In the genomic region with DNA sequence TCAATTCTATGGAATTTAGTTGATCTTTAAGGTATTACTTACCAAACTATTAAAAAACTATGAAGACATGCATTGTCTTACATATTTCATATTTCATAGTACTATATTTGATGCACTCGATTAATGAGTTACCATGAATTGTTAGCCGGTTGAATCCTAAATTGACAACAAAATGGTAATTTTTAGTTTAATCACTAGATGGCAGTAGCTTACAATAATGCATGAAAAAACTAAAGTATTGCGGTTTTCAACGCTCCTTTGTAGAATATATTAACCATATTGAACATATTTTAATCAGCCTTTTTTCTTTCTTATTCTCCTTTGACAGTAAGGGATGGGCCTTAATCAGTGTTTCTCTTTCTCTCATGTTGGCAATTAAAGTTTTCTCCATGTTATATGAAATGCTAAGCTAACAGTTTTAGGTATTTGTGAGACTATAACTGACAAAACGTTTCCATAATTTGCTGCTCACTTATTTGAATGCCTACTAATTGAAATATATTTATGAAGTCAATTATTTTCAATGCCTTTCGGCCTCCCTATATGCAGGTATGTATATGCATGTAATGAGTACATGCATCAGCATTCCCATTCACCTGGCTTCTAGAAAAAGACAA, we compare ENCODE assay signal across 8 cellular contexts. TPM values are rescaled to one million over a fixed set of nuclear protein-coding genes. Genes with fewer than 3 reads are reported as not detected.
DNase-seq lines count a peak whose midpoint lies in the region; ATAC-seq and TF ChIP-seq lines count a peak whose summit lies in the region.

No MANE protein-coding gene starts in this region.

- CTCF ChIA-PET in activated naive CD4-positive, alpha-beta T cell treated with anti-CD3 and anti-CD28 coated beads, Interleukin-2, amount 10 ng/mL, durations not matched to agents 7 days and 5 days (lab: Charles Lee): interaction anchor here (0.6 to 2.2 kb wide), 7 partner anchors 36 to 661 kb away, joined by 3 to 7 read pairs (median 3); no protein-coding TSS in a partner anchor

- peak; percentile 12 for DNase-seq in NCI-H2029 treated with DMSO at 0.1 percent for 48 hours (lab: John Stamatoyannopoulos, UW)
- no peak for DNase-seq in NCI-H2029 (lab: John Stamatoyannopoulos, UW)
- no peak for DNase-seq in HFF-Myc (ENCODE audit: extremely low read depth, low read depth)
- peak; percentile 72 for DNase-seq in NCI-H2227 (lab: John Stamatoyannopoulos, UW; ENCODE audit: unreplicated experiment)
- DNase-seq in astrocyte of the spinal cord (ENCODE audit: low read depth, low spot score): peak; percentile 50
- no peak for DNase-seq in left colon
- DNase-seq in anterior cingulate cortex (lab: John Stamatoyannopoulos, UW): no peak
- no peak for DNase-seq in activated naive CD4-positive, alpha-beta T cell treated with anti-CD3 and anti-CD28 coated beads, Interleukin-2, amount 10 ng/mL, durations not matched to agents 7 days and 5 days

- peaks cover 4% of the 10 kb centered on the region for H3K27me3 Mint-ChIP-seq in activated naive CD4-positive, alpha-beta T cell treated with anti-CD3 and anti-CD28 coated beads, Interleukin-2, amount 10 ng/mL, durations not matched to agents 7 days and 5 days

- peaks cover 20% of the 10 kb centered on the region for H3K4me1 Mint-ChIP-seq in activated naive CD4-positive, alpha-beta T cell treated with anti-CD3 and anti-CD28 coated beads, Interleukin-2, amount 10 ng/mL, durations not matched to agents 7 days and 5 days

- H3K36me3 Mint-ChIP-seq in activated naive CD4-positive, alpha-beta T cell treated with anti-CD3 and anti-CD28 coated beads, Interleukin-2, amount 10 ng/mL, durations not matched to agents 7 days and 5 days: no peaks in the 10 kb centered on the region

- H3K4me3 ChIP-seq in HFF-Myc (replicated peaks; ENCODE audit: low read depth, low read length): no peak overlapping the region
- H3K4me3 ChIP-seq in astrocyte of the spinal cord (ENCODE audit: low read depth, low read length): no peak overlapping the region

- intact Hi-C loops in left colon (cut with DNase I, micrococcal nuclease): loop anchor here in 1 of 2 donors (10.0 kb wide), 1 partner anchor 626 kb away; no protein-coding TSS in a partner anchor

- no peaks in the 10 kb centered on the region for H3K9me3 Mint-ChIP-seq in activated naive CD4-positive, alpha-beta T cell treated with anti-CD3 and anti-CD28 coated beads, Interleukin-2, amount 10 ng/mL, durations not matched to agents 7 days and 5 days

- H3K27ac Mint-ChIP-seq in activated naive CD4-positive, alpha-beta T cell treated with anti-CD3 and anti-CD28 coated beads, Interleukin-2, amount 10 ng/mL, durations not matched to agents 7 days and 5 days: no peak overlapping the region

- peak; percentile 52 for ATAC-seq in left colon

- no peak overlapping the region for H3K4me3 Mint-ChIP-seq in activated naive CD4-positive, alpha-beta T cell treated with anti-CD3 and anti-CD28 coated beads, Interleukin-2, amount 10 ng/mL, durations not matched to agents 7 days and 5 days

- in situ Hi-C loops in astrocyte of the spinal cord (cut with HindIII; ENCODE audit: low sequenced_read_pairs): no loop called here

- TF ChIP-seq CTCF in HFF-Myc (IDR thresholded peaks at IDR 0.05; ENCODE audit: low read depth, low read length, missing control alignments) (peak; percentile 21), astrocyte of the spinal cord (IDR thresholded peaks at IDR 0.05; ENCODE audit: low read depth, low read length) (peak; percentile 43)

RNA-seq across cellular contexts. Expression of gene ARL4A, which starts 48.5 kb away (rescaled TPM):
- 100 to 1,000 TPM in 1 of 2 donors, 10 to 100 TPM in 1; 77.3 to 101 TPM for total RNA-seq in left colon

Comparison
In these comparisons a context has a peak if more than half of its experiments do, and no peak if none do; other contexts are left out.
1. DNase-seq: peak in NCI-H2029 treated with DMSO at 0.1 percent for 48 hours (single experiment), NCI-H2227 (single experiment) and astrocyte of the spinal cord (single experiment); none in NCI-H2029 (single experiment), HFF-Myc (single experiment), left colon (0 of 2), anterior cingulate cortex (0 of 58) and activated naive CD4-positive, alpha-beta T cell treated with anti-CD3 and anti-CD28 coated beads, Interleukin-2, amount 10 ng/mL, durations not matched to agents 7 days and 5 days (single experiment).